8 cellular contexts compared by ENCODE assay signal in genomic region chr3:111338059-111338698, GRCh38.
DNase-seq lines count a peak whose midpoint lies in the region; ATAC-seq and TF ChIP-seq lines count a peak whose summit lies in the region.

No MANE protein-coding gene starts in this region.

- H3K27ac ChIP-seq in cardiac muscle cell (no peak overlapping the region), KOPT-K1 (ENCODE audit: low read depth, low read length, poor library complexity, severe bottlenecking) (peak overlapping the region; percentile 93), right lobe of liver (no peak overlapping the region), tibial artery (no peak overlapping the region)

- no peaks in the 10 kb centered on the region for H3K36me3 ChIP-seq in cardiac muscle cell
- H3K36me3 ChIP-seq in KOPT-K1 (ENCODE audit: insufficient read depth, low read length) = no peaks in the 10 kb centered on the region
- no peaks in the 10 kb centered on the region for H3K36me3 ChIP-seq in right lobe of liver
- H3K36me3 ChIP-seq in tibial artery = no peaks in the 10 kb centered on the region

- no peak for TF ChIP-seq POLR2A in right lobe of liver (IDR thresholded peaks at IDR 0.05)

- DNase-seq in cardiac muscle cell (ENCODE audit: low read depth in 1 of 2, low spot score in 1 of 2) (peak; percentile 72 to 89), cardiac septum (ENCODE audit: low spot score) (no peak), SW480 (ENCODE audit: low spot score) (peak; percentile 62), right lobe of liver (peak in 2 of 3 donors; percentile 28 to 68), tibial artery (no peak)
- DNase-seq in central memory CD4-positive, alpha-beta T cell = peak; percentile 21

- TF ChIP-seq CTCF in cardiac muscle cell (IDR thresholded peaks at IDR 0.05; ENCODE audit: low read depth, low read length) = peak; percentile 90
- peak; percentile 66 to 82 (median 76) for TF ChIP-seq CTCF in right lobe of liver (IDR thresholded peaks at IDR 0.05)
- peak; percentile 20 to 31 for TF ChIP-seq CTCF in tibial artery (IDR thresholded peaks at IDR 0.05)

- WGBS in right lobe of liver (ENCODE audit: insufficient coverage, low coverage, low lambda C conversion rate, missing lambda C conversion rate) = 74% methylated on average over 4 of the region's 4 CpGs

- intact Hi-C loops in cardiac septum (cut with DNase I) = no loop called here
- intact Hi-C loops in right lobe of liver (cut with DNase I) = no loop called here
- intact Hi-C loops in tibial artery (cut with DNase I; ENCODE audit: low total_unique reads) = no loop called here

- H3K4me3 ChIP-seq in cardiac muscle cell = no peak overlapping the region
- no peak overlapping the region for H3K4me3 ChIP-seq in right lobe of liver
- no peak overlapping the region for H3K4me3 ChIP-seq in tibial artery

- no peaks in the 10 kb centered on the region for H3K9me3 ChIP-seq in cardiac muscle cell (ENCODE audit: low read depth)
- peaks cover 26% of the 10 kb centered on the region for H3K9me3 ChIP-seq in KOPT-K1 (ENCODE audit: insufficient read depth, low read length, poor library complexity, severe bottlenecking)
- H3K9me3 ChIP-seq in right lobe of liver = no peaks in the 10 kb centered on the region
- peaks cover 0 to 7% (median 7%) of the 10 kb centered on the region in 3 donors for H3K9me3 ChIP-seq in tibial artery

- ATAC-seq in right lobe of liver (peak; percentile 89 to 95 (median 92)), HG03045 (IDR thresholded peaks at IDR 0.05; ENCODE audit: unreplicated experiment) (no peak)

- H3K4me1 ChIP-seq in cardiac muscle cell (ENCODE audit: low read depth) (peaks cover 4% of the 10 kb centered on the region), right lobe of liver (no peaks in the 10 kb centered on the region), tibial artery (no peaks in the 10 kb centered on the region)

- H3K27me3 ChIP-seq in cardiac muscle cell (no peaks in the 10 kb centered on the region), right lobe of liver (no peaks in the 10 kb centered on the region), tibial artery (no peaks in the 10 kb centered on the region)

Comparison
In these comparisons a context has a peak if more than half of its experiments do, and no peak if none do; other contexts are left out.
1. DNase-seq: peak in cardiac muscle cell (2 of 2), SW480 (single experiment), central memory CD4-positive, alpha-beta T cell (single experiment) and right lobe of liver (2 of 3); none in cardiac septum (single experiment) and tibial artery (0 of 2).
2. CTCF ChIP-seq: peak in every context shown above with its lines; median percentile 90 in cardiac muscle cell; 76 in right lobe of liver; 26 in tibial artery.